28 cellular contexts compared by ENCODE assay signal in genomic region chr6:160343144-160343543, GRCh38. TPM values are rescaled to one million over a fixed set of nuclear protein-coding genes. Genes with fewer than 3 reads are reported as not detected.
"Had no signal": no experiment of that assay in that cellular context is flagged by ENCODE, and none has a peak within 500 bp of the region (broad histone marks: within the 10 kb centered on the region; RNA-seq: fewer than 3 reads in every experiment).

No MANE protein-coding gene starts in this region.

- DNase-seq: colonic mucosa; cortex of kidney; dermis blood vessel endothelial cell; dorsolateral prefrontal cortex; effector CD4-positive, alpha-beta T cell; effector CD8-positive, alpha-beta T cell; effector memory CD4-positive, alpha-beta T cell; effector memory CD8-positive, alpha-beta T cell; endodermal cell; erythroblast; esophagus squamous epithelium; foreskin fibroblast; foreskin keratinocyte; foreskin melanocyte; glutamatergic neuron; head of caudate nucleus; heart left ventricle; heart right ventricle had no signal

- H3K27ac ChIP-seq: colonic mucosa, coronary artery, dorsolateral prefrontal cortex, epithelial cell of prostate, esophagus muscularis mucosa, esophagus squamous epithelium, foreskin keratinocyte, gastroesophageal sphincter, heart left ventricle, heart right ventricle had no signal

- H3K9me3 ChIP-seq: colonic mucosa, esophagus muscularis mucosa, esophagus squamous epithelium, gastroesophageal sphincter, heart left ventricle, heart right ventricle had no signal

- H3K4me3 ChIP-seq: colonic mucosa, coronary artery, dorsolateral prefrontal cortex, esophagus muscularis mucosa, esophagus squamous epithelium, gastroesophageal sphincter, heart left ventricle, heart right ventricle had no signal

- H3K4me1 ChIP-seq: colonic mucosa, heart right ventricle had no signal

- FAIRE-seq: colon, endometrium, endothelial cell of umbilical vein, frontal cortex had no signal

- ATAC-seq: effector memory CD8-positive, alpha-beta T cell; esophagus mucosa; foreskin keratinocyte; gastroesophageal sphincter; heart left ventricle; heart right ventricle had no signal

- H3K36me3 ChIP-seq: colonic mucosa, esophagus muscularis mucosa, esophagus squamous epithelium, gastroesophageal sphincter, heart left ventricle, heart right ventricle had no signal

- H3K27me3 ChIP-seq: colonic mucosa, foreskin keratinocyte had no signal

RNA-seq across cellular contexts. Expression of gene SLC22A3, which starts 5.0 kb away (rescaled TPM):
- total RNA-seq: dermis microvascular lymphatic vessel endothelial cell, endothelial cell of umbilical vein had no signal
- polyA plus RNA-seq: endothelial cell of umbilical vein had no signal
